Comparison of ENCODE assay signal across 1 cellular context in genomic region chr16:2486645-2487516, GRCh38.
TF ChIP-seq lines count a peak whose summit lies in the region.

No MANE protein-coding gene starts in this region.

TF ChIP-seq in GM23338, 12 proteins besides CTCF, POLR2A, EP300 and RAD21 (continued from another document):
- TF ChIP-seq, protein P1, sequence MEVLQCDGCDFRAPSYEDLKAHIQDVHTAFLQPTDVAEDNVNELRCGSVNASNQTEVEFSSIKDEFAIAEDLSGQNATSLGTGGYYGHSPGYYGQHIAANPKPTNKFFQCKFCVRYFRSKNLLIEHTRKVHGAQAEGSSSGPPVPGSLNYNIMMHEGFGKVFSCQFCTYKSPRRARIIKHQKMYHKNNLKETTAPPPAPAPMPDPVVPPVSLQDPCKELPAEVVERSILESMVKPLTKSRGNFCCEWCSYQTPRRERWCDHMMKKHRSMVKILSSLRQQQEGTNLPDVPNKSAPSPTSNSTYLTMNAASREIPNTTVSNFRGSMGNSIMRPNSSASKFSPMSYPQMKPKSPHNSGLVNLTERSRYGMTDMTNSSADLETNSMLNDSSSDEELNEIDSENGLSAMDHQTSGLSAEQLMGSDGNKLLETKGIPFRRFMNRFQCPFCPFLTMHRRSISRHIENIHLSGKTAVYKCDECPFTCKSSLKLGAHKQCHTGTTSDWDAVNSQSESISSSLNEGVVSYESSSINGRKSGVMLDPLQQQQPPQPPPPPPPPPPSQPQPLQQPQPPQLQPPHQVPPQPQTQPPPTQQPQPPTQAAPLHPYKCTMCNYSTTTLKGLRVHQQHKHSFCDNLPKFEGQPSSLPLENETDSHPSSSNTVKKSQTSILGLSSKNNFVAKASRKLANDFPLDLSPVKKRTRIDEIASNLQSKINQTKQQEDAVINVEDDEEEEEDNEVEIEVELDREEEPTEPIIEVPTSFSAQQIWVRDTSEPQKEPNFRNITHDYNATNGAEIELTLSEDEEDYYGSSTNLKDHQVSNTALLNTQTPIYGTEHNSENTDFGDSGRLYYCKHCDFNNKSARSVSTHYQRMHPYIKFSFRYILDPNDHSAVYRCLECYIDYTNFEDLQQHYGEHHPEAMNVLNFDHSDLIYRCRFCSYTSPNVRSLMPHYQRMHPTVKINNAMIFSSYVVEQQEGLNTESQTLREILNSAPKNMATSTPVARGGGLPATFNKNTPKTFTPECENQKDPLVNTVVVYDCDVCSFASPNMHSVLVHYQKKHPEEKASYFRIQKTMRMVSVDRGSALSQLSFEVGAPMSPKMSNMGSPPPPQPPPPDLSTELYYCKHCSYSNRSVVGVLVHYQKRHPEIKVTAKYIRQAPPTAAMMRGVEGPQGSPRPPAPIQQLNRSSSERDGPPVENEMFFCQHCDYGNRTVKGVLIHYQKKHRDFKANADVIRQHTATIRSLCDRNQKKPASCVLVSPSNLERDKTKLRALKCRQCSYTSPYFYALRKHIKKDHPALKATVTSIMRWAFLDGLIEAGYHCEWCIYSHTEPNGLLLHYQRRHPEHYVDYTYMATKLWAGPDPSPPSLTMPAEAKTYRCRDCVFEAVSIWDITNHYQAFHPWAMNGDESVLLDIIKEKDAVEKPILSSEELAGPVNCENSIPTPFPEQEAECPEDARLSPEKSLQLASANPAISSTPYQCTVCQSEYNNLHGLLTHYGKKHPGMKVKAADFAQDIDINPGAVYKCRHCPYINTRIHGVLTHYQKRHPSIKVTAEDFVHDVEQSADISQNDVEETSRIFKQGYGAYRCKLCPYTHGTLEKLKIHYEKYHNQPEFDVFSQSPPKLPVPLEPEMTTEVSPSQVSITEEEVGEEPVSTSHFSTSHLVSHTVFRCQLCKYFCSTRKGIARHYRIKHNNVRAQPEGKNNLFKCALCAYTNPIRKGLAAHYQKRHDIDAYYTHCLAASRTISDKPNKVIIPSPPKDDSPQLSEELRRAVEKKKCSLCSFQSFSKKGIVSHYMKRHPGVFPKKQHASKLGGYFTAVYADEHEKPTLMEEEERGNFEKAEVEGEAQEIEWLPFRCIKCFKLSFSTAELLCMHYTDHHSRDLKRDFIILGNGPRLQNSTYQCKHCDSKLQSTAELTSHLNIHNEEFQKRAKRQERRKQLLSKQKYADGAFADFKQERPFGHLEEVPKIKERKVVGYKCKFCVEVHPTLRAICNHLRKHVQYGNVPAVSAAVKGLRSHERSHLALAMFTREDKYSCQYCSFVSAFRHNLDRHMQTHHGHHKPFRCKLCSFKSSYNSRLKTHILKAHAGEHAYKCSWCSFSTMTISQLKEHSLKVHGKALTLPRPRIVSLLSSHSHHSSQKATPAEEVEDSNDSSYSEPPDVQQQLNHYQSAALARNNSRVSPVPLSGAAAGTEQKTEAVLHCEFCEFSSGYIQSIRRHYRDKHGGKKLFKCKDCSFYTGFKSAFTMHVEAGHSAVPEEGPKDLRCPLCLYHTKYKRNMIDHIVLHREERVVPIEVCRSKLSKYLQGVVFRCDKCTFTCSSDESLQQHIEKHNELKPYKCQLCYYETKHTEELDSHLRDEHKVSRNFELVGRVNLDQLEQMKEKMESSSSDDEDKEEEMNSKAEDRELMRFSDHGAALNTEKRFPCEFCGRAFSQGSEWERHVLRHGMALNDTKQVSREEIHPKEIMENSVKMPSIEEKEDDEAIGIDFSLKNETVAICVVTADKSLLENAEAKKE (CRISPR knock-in tag; IDR thresholded peaks at IDR 0.05), result no peak
- TF ChIP-seq ZNF114 (CRISPR knock-in tag; IDR thresholded peaks at IDR 0.05), result no peak
- no peak for TF ChIP-seq CREB1 (CRISPR knock-in tag; IDR thresholded peaks at IDR 0.05; ENCODE audit: low read depth)
- no peak for TF ChIP-seq POLR2AphosphoS5 (IDR thresholded peaks at IDR 0.05; ENCODE audit: low read depth)
- TF ChIP-seq JUNB (IDR thresholded peaks at IDR 0.05; ENCODE audit: unreplicated experiment), result no peak
- TF ChIP-seq NANOG (IDR thresholded peaks at IDR 0.05; ENCODE audit: borderline replicate concordance), result no peak
